In the genomic region with DNA sequence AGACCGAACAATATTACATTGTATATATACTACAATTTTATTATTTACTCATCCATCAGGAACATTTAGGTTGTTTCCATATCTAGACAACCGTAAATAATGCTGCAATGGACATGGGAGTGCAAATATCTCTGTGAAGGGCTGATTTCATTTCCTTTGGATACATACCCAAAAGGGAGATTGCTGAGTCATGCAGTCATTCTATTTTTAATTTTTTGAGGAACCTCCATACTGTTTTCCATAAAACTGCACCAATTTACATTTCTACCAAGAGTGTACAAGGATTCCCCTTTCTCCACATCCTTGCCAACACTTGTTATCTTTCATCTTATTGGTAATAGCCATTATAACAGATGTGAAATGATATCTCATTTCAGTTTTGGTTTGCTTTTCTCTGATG, we compare ENCODE assay signal across 1 cellular context.
TF ChIP-seq lines count a peak whose summit lies in the region.

No MANE protein-coding gene starts in this region.

TF ChIP-seq in HepG2, 621 proteins besides CTCF, POLR2A, EP300 and RAD21 (continued from another document):
- TF ChIP-seq, protein P1, sequence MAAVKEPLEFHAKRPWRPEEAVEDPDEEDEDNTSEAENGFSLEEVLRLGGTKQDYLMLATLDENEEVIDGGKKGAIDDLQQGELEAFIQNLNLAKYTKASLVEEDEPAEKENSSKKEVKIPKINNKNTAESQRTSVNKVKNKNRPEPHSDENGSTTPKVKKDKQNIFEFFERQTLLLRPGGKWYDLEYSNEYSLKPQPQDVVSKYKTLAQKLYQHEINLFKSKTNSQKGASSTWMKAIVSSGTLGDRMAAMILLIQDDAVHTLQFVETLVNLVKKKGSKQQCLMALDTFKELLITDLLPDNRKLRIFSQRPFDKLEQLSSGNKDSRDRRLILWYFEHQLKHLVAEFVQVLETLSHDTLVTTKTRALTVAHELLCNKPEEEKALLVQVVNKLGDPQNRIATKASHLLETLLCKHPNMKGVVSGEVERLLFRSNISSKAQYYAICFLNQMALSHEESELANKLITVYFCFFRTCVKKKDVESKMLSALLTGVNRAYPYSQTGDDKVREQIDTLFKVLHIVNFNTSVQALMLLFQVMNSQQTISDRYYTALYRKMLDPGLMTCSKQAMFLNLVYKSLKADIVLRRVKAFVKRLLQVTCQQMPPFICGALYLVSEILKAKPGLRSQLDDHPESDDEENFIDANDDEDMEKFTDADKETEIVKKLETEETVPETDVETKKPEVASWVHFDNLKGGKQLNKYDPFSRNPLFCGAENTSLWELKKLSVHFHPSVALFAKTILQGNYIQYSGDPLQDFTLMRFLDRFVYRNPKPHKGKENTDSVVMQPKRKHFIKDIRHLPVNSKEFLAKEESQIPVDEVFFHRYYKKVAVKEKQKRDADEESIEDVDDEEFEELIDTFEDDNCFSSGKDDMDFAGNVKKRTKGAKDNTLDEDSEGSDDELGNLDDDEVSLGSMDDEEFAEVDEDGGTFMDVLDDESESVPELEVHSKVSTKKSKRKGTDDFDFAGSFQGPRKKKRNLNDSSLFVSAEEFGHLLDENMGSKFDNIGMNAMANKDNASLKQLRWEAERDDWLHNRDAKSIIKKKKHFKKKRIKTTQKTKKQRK (IDR thresholded peaks at IDR 0.05; ENCODE audit: low read length): no peak
- no peak for TF ChIP-seq HNRNPLL (IDR thresholded peaks at IDR 0.05; ENCODE audit: low read depth, low read length, poor library complexity, severe bottlenecking)
